Comparison of ENCODE assay signal across 10 cellular contexts in the genomic region with DNA sequence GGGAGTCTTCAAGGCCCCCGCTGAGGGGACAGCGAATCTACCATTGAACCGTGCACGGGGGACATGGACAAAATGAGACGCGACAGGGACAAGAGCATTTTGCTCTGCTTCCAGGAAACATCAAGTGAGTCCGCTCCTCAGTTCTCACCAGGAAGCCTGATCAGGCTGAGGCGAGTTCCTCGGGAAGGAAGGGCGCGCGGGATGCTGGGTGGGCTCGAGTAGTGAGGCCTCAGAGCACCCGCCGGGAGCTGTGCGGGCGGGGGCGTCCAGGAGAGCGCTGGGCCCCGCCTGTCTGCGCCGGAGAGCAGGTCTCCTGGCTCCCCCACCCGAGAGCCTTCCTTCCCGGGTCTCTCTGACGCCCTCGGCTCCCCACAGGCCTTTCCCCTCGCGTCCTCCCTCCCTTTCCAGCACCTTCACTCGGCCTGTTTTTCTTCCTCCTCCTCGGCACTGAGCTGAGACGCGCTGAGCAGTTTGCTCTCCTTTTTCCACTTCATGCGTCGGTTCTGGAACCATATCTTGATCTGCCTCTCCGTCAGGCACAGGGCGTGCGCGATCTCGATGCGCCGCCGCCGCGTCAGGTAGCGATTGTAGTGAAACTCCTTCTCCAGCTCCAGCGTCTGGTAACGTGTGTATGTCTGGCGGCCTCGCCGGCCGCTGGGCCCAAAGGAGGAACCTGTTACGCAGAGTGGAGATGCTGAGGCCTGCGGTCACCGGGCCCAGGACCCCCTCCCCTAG. TPM values are rescaled to one million over a fixed set of nuclear protein-coding genes. Genes with fewer than 3 reads are reported as not detected.
A peak's percentile ranks its signal among the peaks of the same experiment; 100 is the strongest.
DNase-seq lines count a peak whose midpoint lies in the region; ATAC-seq, FAIRE-seq and TF ChIP-seq lines count a peak whose summit lies in the region.
"Had no signal": no experiment of that assay in that cellular context is flagged by ENCODE, and none has a peak within 500 bp of the region (broad histone marks: within the 10 kb centered on the region; RNA-seq: fewer than 3 reads in every experiment).

No MANE protein-coding gene starts in this region.

- no peak for TF ChIP-seq CTCF in keratinocyte (optimal IDR thresholded peaks at IDR 0.05 in 1 of 3, IDR thresholded peaks at IDR 0.05 in 1 of 3, conservative IDR thresholded peaks at IDR 0.05 in 1 of 3; ENCODE audit: extremely low read depth in 1 of 3, insufficient read depth in 2 of 3, low read length in 3 of 3)

- H3K9me1 ChIP-seq in keratinocyte (ENCODE audit: control insufficient read depth, extremely low read depth, insufficient read depth, low read length) = no peaks in the 10 kb centered on the region

- no peak for FAIRE-seq in keratinocyte (lab: Jason Lieb, UNC)

- no peaks in the 10 kb centered on the region for H4K20me1 ChIP-seq in keratinocyte (ENCODE audit: control insufficient read depth, extremely low read depth, insufficient read depth, low read length)

- H3K27ac ChIP-seq in keratinocyte (ENCODE audit: control insufficient read depth, insufficient read depth, low read length) = no peak overlapping the region
- H3K27ac ChIP-seq: right lobe of liver had no signal

- H3K27me3 ChIP-seq in keratinocyte (ENCODE audit: control insufficient read depth, extremely low read depth, insufficient read depth, low read length) = peaks cover 91% of the 10 kb centered on the region

- H3K79me2 ChIP-seq in keratinocyte (ENCODE audit: control insufficient read depth, insufficient read depth, low read length) = no peaks in the 10 kb centered on the region

- H2AFZ ChIP-seq in keratinocyte (ENCODE audit: control insufficient read depth, low read length) = peak overlapping the region; percentile 46

- ATAC-seq in GM19035 (IDR thresholded peaks at IDR 0.05; ENCODE audit: unreplicated experiment) = no peak

- peak overlapping the region; percentile 82 for H3K4me2 ChIP-seq in keratinocyte (ENCODE audit: control insufficient read depth, extremely low read depth, insufficient read depth, low read depth, low read length)

- peak; percentile 46 for DNase-seq in NCI-H748 (lab: John Stamatoyannopoulos, UW; ENCODE audit: unreplicated experiment)
- no peak for DNase-seq in NCI-H748 treated with DMSO at 0.1 percent for 48 hours (lab: John Stamatoyannopoulos, UW)
- DNase-seq in activated T-cell treated with anti-CD3 and anti-CD28 coated beads, Interleukin-2, amount 50 U/mL, for 48 hours = peak; percentile 66 to 72
- no peak for DNase-seq in keratinocyte (ENCODE audit: low read depth, low spot score)
- DNase-seq in stimulated activated naive CD4-positive, alpha-beta T cell treated with Interleukin-2 at 50 U/mL for 16 hours (lab: John Stamatoyannopoulos, UW) = peak; percentile 20
- DNase-seq in ecto neural progenitor cell (ENCODE audit: low spot score) = no peak
- no peak for DNase-seq in DMS53 (lab: John Stamatoyannopoulos, UW)
- DNase-seq: foreskin fibroblast, right lobe of liver had no signal

- H3K9ac ChIP-seq in keratinocyte (ENCODE audit: control insufficient read depth, extremely low read depth, insufficient read depth, low read length) = no peak overlapping the region

- H3K9me3 ChIP-seq in keratinocyte (ENCODE audit: control insufficient read depth, low read depth, low read length) = no peaks in the 10 kb centered on the region
- H3K9me3 ChIP-seq: right lobe of liver had no signal

- H3K36me3 ChIP-seq in keratinocyte (ENCODE audit: control insufficient read depth in 2 of 2, extremely low read depth in 1 of 2, insufficient read depth in 2 of 2, low read length in 2 of 2) = peaks cover 0 to 4% of the 10 kb centered on the region in 2 experiments
- H3K36me3 ChIP-seq: right lobe of liver had no signal

- peaks cover 17% of the 10 kb centered on the region for H3K4me1 ChIP-seq in keratinocyte (ENCODE audit: control insufficient read depth, extremely low read depth, insufficient read depth, low read length)

- H3K4me3 ChIP-seq in keratinocyte (ENCODE audit: control insufficient read depth in 2 of 3, extremely low read depth in 1 of 3, insufficient read depth in 2 of 3, low read depth in 1 of 3, low read length in 3 of 3) = peak overlapping the region in 2 of 3 experiments; percentile 8 to 42

- dilution Hi-C loops in keratinocyte (cut with MboI; ENCODE audit: extremely low pct_ligation_motif_present, low sequenced_read_pairs) = no loop called here

RNA-seq across cellular contexts. Expression of a gene that starts 2.6 kb away (rescaled TPM):
- polyA plus RNA-seq in keratinocyte = 0.04 to 0.19 TPM in 2 of 3 replicates, not detected in the other
- not detected for polyA plus RNA-seq in keratinocyte (2011; ENCODE audit: low read depth)
- polyA plus RNA-seq in keratinocyte (2011; cell fraction: cytosol; rRNA removed) = 0.04 TPM in 2 replicates
- 0.10 and 0.16 TPM in 2 replicates for polyA plus RNA-seq in keratinocyte (2011; cell fraction: nucleus; rRNA removed)
- 0.07 TPM in 1 of 2 replicates, not detected in the other for polyA plus RNA-seq in keratinocyte (2012; ENCODE audit: low replicate concordance)
- not detected in 3 replicates for polyA minus RNA-seq in keratinocyte
- polyA minus RNA-seq in keratinocyte (2011; cell fraction: cytosol; rRNA and poly(A)+ RNA removed) = not detected
- not detected in 2 replicates for polyA minus RNA-seq in keratinocyte (2011; cell fraction: nucleus; rRNA and poly(A)+ RNA removed)

RNA-seq across cellular contexts. Expression of a gene that starts 6.1 kb away (rescaled TPM):
- polyA plus RNA-seq in keratinocyte = 0.63 to 1.2 TPM (median 1.1 TPM) in 3 replicates
- 0.56 TPM for polyA plus RNA-seq in keratinocyte (2011; ENCODE audit: low read depth)
- polyA plus RNA-seq in keratinocyte (2011; cell fraction: cytosol; rRNA removed) = 0.47 and 0.49 TPM in 2 replicates
- polyA plus RNA-seq in keratinocyte (2011; cell fraction: nucleus; rRNA removed) = 3.6 and 4.7 TPM in 2 replicates
- polyA plus RNA-seq in keratinocyte (2012; ENCODE audit: low replicate concordance) = 0.18 and 1.8 TPM in 2 replicates
- polyA minus RNA-seq in keratinocyte = 0.30 to 0.72 TPM (median 0.54 TPM) in 3 replicates
- polyA minus RNA-seq in keratinocyte (2011; cell fraction: cytosol; rRNA and poly(A)+ RNA removed) = not detected
- polyA minus RNA-seq in keratinocyte (2011; cell fraction: nucleus; rRNA and poly(A)+ RNA removed) = 1.2 and 1.3 TPM in 2 replicates

RNA-seq across cellular contexts. Expression of a gene that starts 8.6 kb away (rescaled TPM):
- 0.62 to 0.77 TPM (median 0.68 TPM) in 3 replicates for polyA plus RNA-seq in keratinocyte
- polyA plus RNA-seq in keratinocyte (2011; ENCODE audit: low read depth) = not detected
- 0.60 and 1.3 TPM in 2 replicates for polyA plus RNA-seq in keratinocyte (2011; cell fraction: cytosol; rRNA removed)
- 0.99 and 1.5 TPM in 2 replicates for polyA plus RNA-seq in keratinocyte (2011; cell fraction: nucleus; rRNA removed)
- polyA plus RNA-seq in keratinocyte (2012; ENCODE audit: low replicate concordance) = 0.10 and 0.93 TPM in 2 replicates
- 0.45 to 2.5 TPM (median 0.46 TPM) in 3 replicates for polyA minus RNA-seq in keratinocyte
- polyA minus RNA-seq in keratinocyte (2011; cell fraction: cytosol; rRNA and poly(A)+ RNA removed) = 1.3 TPM
- polyA minus RNA-seq in keratinocyte (2011; cell fraction: nucleus; rRNA and poly(A)+ RNA removed) = not detected in 2 replicates

RNA-seq across cellular contexts. Expression of a gene that starts 14.7 kb away (rescaled TPM):
- 0.68 to 1.2 TPM (median 1.0 TPM) in 3 replicates for polyA plus RNA-seq in keratinocyte
- polyA plus RNA-seq in keratinocyte (2011; ENCODE audit: low read depth) = 0.74 TPM
- 1.3 TPM in 2 replicates for polyA plus RNA-seq in keratinocyte (2011; cell fraction: cytosol; rRNA removed)
- polyA plus RNA-seq in keratinocyte (2011; cell fraction: nucleus; rRNA removed) = 0.47 and 0.53 TPM in 2 replicates
- polyA plus RNA-seq in keratinocyte (2012; ENCODE audit: low replicate concordance) = 0.47 and 2.1 TPM in 2 replicates
- polyA minus RNA-seq in keratinocyte = 0.32 to 0.33 TPM in 2 of 3 replicates, not detected in the other
- polyA minus RNA-seq in keratinocyte (2011; cell fraction: cytosol; rRNA and poly(A)+ RNA removed) = 2.3 TPM
- polyA minus RNA-seq in keratinocyte (2011; cell fraction: nucleus; rRNA and poly(A)+ RNA removed) = 0.53 TPM in 1 of 2 replicates, not detected in the other

RNA-seq across cellular contexts. Expression of a gene that starts 18.0 kb away (rescaled TPM):
- 0.46 to 0.89 TPM (median 0.59 TPM) in 3 replicates for polyA plus RNA-seq in keratinocyte
- 0.11 TPM for polyA plus RNA-seq in keratinocyte (2011; ENCODE audit: low read depth)
- polyA plus RNA-seq in keratinocyte (2011; cell fraction: cytosol; rRNA removed) = 0.46 and 0.55 TPM in 2 replicates
- 1.4 and 1.8 TPM in 2 replicates for polyA plus RNA-seq in keratinocyte (2011; cell fraction: nucleus; rRNA removed)
- 0.30 and 1.2 TPM in 2 replicates for polyA plus RNA-seq in keratinocyte (2012; ENCODE audit: low replicate concordance)
- polyA minus RNA-seq in keratinocyte = 0.19 to 0.92 TPM (median 0.30 TPM) in 3 replicates
- not detected for polyA minus RNA-seq in keratinocyte (2011; cell fraction: cytosol; rRNA and poly(A)+ RNA removed)
- polyA minus RNA-seq in keratinocyte (2011; cell fraction: nucleus; rRNA and poly(A)+ RNA removed) = 0.21 and 0.70 TPM in 2 replicates

Comparison
In these comparisons a context has a peak if more than half of its experiments do, and no peak if none do; other contexts are left out.
1. DNase-seq: peak in NCI-H748 (single experiment), activated T-cell treated with anti-CD3 and anti-CD28 coated beads, Interleukin-2, amount 50 U/mL, for 48 hours (2 of 2) and stimulated activated naive CD4-positive, alpha-beta T cell treated with Interleukin-2 at 50 U/mL for 16 hours (single experiment); none in NCI-H748 treated with DMSO at 0.1 percent for 48 hours (single experiment), keratinocyte (single experiment), ecto neural progenitor cell (single experiment) and DMS53 (single experiment).